ENCODE assay signal across 6 cellular contexts in the genomic region with DNA sequence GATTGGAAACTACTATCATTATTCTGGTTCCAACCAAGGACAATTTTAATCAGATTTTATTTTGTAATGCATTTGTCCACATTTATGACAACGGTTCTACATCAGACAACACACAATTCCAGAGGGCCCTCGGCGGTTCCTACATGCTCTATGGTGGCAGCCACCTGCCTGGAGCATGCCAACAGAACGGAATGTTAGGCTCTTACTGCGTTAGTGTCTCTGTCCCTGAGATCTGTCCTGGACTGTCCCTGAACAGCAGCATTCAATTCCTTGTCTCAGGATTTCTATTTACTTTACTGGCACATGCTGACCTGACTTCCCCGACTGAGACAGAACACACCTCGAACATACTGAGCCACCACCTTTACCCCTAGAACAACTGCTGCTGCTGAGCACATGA.
"Had no signal": no experiment of that assay in that cellular context is flagged by ENCODE, and none has a peak within 500 bp of the region (broad histone marks: within the 10 kb centered on the region; RNA-seq: fewer than 3 reads in every experiment).

No MANE protein-coding gene starts in this region.

- H3K9me3 ChIP-seq: HAP-1 had no signal

- ATAC-seq: HCT116 had no signal

- DNase-seq: GOT3, H7, HFFc6, IMR-90 had no signal

- H3K9me3 Mint-ChIP-seq: HFFc6 had no signal

- H3K27ac Mint-ChIP-seq: HFFc6 had no signal

- H3K4me1 ChIP-seq: HAP-1 had no signal

- H3K4me3 ChIP-seq: HAP-1 had no signal

- H3K4me3 Mint-ChIP-seq: HFFc6 had no signal

- H3K36me3 ChIP-seq: HAP-1 had no signal
